In the genomic region with DNA sequence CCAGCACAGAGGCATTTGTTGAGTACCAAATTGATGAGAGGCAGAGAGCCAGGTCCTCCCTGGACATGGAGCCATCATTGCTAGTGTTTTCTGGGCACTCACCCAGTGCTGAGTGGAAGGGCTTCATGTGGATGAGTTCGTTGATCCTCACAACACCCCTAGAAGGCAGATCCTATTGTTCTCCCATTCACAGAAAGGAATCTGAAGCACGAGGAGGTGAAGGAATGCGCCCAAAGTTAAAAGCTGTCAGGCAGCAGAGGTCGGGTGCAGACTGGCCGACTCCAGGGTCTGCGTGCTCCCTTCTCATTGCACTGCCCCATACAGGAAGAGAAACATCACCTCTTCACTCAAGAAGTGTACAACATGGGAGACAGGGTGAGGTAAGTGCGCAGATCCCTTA, we compare ENCODE assay signal across 24 cellular contexts.
"Had no signal": no experiment of that assay in that cellular context is flagged by ENCODE, and none has a peak within 500 bp of the region (broad histone marks: within the 10 kb centered on the region; RNA-seq: fewer than 3 reads in every experiment).

No MANE protein-coding gene starts in this region.

- DNase-seq: cerebellar nuclear complex; cortex of kidney; effector memory CD8-positive, alpha-beta T cell; erythroblast; gastrocnemius medialis; head of caudate nucleus; left cardiac atrium; left lung; mammary epithelial cell; natural killer cell; right lobe of liver; stimulated activated CD4-positive, alpha-beta T cell treated with anti-CD3 and anti-CD28 coated beads, Interleukin-12 subunit alpha, Interleukin-12 subunit beta, amount 100 ng/mL, for 4 hours; stimulated activated CD4-positive, alpha-beta T cell treated with anti-CD3 and anti-CD28 coated beads, Interleukin-1b, Interleukin-23, amount 100 ng/mL, for 48 hours; stimulated activated CD4-positive, alpha-beta T cell treated with anti-CD3 and anti-CD28 coated beads, Interleukin-4, amount 100 ng/mL, for 1 hour; stimulated activated CD8-positive, alpha-beta memory T cell treated with anti-CD3 and anti-CD28 coated beads, Interleukin-4, amount 100 ng/mL, for 48 hours; stimulated activated naive CD4-positive, alpha-beta T cell treated with Interleukin-2 at 50 U/mL for 16 hours; stomach; thyroid gland had no signal

- H3K36me3 ChIP-seq: gastrocnemius medialis, left lung, right lobe of liver, stomach, thyroid gland had no signal

- H3K4me1 ChIP-seq: left lung, parathyroid adenoma, right lobe of liver, thyroid gland had no signal

- H3K27ac Mint-ChIP-seq: effector memory CD8-positive, alpha-beta T cell; natural killer cell; progenitor cell of endocrine pancreas; type B pancreatic cell had no signal

- H3K4me1 Mint-ChIP-seq: natural killer cell had no signal

- H3K36me3 Mint-ChIP-seq: natural killer cell, type B pancreatic cell had no signal

- ATAC-seq: effector memory CD8-positive, alpha-beta T cell; gastrocnemius medialis; left cardiac atrium; left lung; natural killer cell; right lobe of liver had no signal

- H3K9me3 Mint-ChIP-seq: effector memory CD8-positive, alpha-beta T cell; natural killer cell had no signal

- H3K9ac ChIP-seq: parathyroid adenoma had no signal

- H3K27ac ChIP-seq: gastrocnemius medialis, left lung, parathyroid adenoma, right lobe of liver, stomach, thyroid gland had no signal

- H3K27me3 Mint-ChIP-seq: type B pancreatic cell had no signal

- H3K4me2 ChIP-seq: smooth muscle cell had no signal

- H3K9me3 ChIP-seq: gastrocnemius medialis, left lung, right lobe of liver, stomach, thyroid gland had no signal

- H3K4me3 Mint-ChIP-seq: effector memory CD8-positive, alpha-beta T cell; natural killer cell; type B pancreatic cell had no signal

- H2AFZ ChIP-seq: parathyroid adenoma had no signal

- H3K27me3 ChIP-seq: gastrocnemius medialis, left lung, right lobe of liver, stomach, thyroid gland had no signal

- H3K79me2 ChIP-seq: parathyroid adenoma had no signal

- FAIRE-seq: endometrium, islet of Langerhans had no signal

- H3K4me3 ChIP-seq: gastrocnemius medialis, left lung, right lobe of liver, smooth muscle cell, stomach, thyroid gland had no signal
